ENCODE assay signal across 5 cellular contexts in the genomic region with DNA sequence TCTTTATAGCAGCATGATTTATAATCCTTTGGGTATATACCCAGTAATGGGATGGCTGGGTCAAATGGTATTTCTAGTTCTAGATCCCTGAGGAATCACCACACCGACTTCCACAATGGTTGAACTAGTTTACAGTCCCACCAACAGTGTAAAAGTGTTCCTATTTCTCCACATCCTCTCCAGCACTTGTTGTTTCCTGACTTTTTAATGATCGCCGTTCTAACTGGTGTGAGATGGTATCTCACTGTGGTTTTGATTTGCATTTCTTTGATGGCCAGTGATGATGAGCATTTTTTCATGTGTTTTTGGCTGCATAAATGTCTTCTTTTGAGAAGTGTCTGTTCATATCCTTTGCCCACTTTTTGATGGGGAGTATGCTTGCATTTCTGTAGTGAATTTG. TPM values are rescaled to one million over a fixed set of nuclear protein-coding genes. Genes with fewer than 3 reads are reported as not detected.
"Had no signal": no experiment of that assay in that cellular context is flagged by ENCODE, and none has a peak within 500 bp of the region (broad histone marks: within the 10 kb centered on the region; RNA-seq: fewer than 3 reads in every experiment).

No MANE protein-coding gene starts in this region.

RNA-seq across cellular contexts. Expression of gene GOLGA6L7, which starts 30.3 kb away (rescaled TPM):
- total RNA-seq: HepG2, HT-29, HT1080, IMR-90 had no signal
- polyA plus RNA-seq: HepG2, IgD-negative memory B cell, IMR-90 had no signal
